Comparison of ENCODE assay signal across 9 cellular contexts in the genomic region with DNA sequence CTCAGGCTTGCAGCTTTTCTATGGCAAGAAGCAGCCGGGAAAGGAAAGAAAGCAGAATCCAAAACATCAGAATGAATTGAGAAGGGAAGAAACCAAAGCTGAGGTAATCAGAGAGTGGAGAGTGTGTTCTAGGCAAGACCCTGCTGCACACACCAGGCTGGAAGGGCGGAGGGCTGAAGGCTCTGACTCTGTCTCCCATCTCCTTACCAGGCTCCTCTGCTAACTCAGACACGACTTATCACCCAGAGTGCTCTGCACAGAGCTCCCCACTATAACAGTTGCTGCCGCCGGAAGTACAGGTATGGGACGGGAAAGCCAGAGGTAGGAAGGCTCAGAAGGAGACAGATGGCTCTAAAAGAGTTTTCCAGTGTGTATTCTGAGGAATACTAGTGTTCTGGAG. TPM values are rescaled to one million over a fixed set of nuclear protein-coding genes. Genes with fewer than 3 reads are reported as not detected.
DNase-seq lines count a peak whose midpoint lies in the region; ATAC-seq and TF ChIP-seq lines count a peak whose summit lies in the region.
"Had no signal": no experiment of that assay in that cellular context is flagged by ENCODE, and none has a peak within 500 bp of the region (broad histone marks: within the 10 kb centered on the region; RNA-seq: fewer than 3 reads in every experiment).

No MANE protein-coding gene starts in this region.

- peak overlapping the region; percentile 92 for H3K4me3 Mint-ChIP-seq in activated CD4-positive, alpha-beta T cell treated with anti-CD3 and anti-CD28 coated beads for 36 hours

- CTCF ChIA-PET in activated CD4-positive, alpha-beta T cell treated with anti-CD3 and anti-CD28 coated beads for 36 hours (lab: Charles Lee): interaction anchor here (1.0 to 4.4 kb wide), 4 partner anchors 9 to 116 kb away, joined by 3 to 25 read pairs (median 8); a partner anchor contains a TSS

- peak overlapping the region; percentile 63 for H3K9ac ChIP-seq in smooth muscle cell (ENCODE audit: low read depth)

- H3F3A ChIP-seq in smooth muscle cell (ENCODE audit: low read depth): peaks cover 10% of the 10 kb centered on the region

- POLR2A ChIA-PET in activated CD4-positive, alpha-beta T cell treated with anti-CD3 and anti-CD28 coated beads for 36 hours (lab: Charles Lee): interaction anchor here (0.6 to 2.8 kb wide), 5 partner anchors 10 to 232 kb away, joined by 3 to 14 read pairs (median 9); a partner anchor contains a TSS

- H2AFZ ChIP-seq in smooth muscle cell (ENCODE audit: low read depth): no peak overlapping the region

- ATAC-seq in activated CD4-positive, alpha-beta T cell treated with anti-CD3 and anti-CD28 coated beads for 36 hours: no peak
- ATAC-seq in HG02571 (IDR thresholded peaks at IDR 0.05; ENCODE audit: unreplicated experiment): no peak

- peaks cover 40% of the 10 kb centered on the region for H3K36me3 ChIP-seq in WERI-Rb-1
- H3K36me3 ChIP-seq in smooth muscle cell (ENCODE audit: low read depth): no peaks in the 10 kb centered on the region
- H3K36me3 ChIP-seq in ovary: no peaks in the 10 kb centered on the region

- H3K9me3 ChIP-seq in WERI-Rb-1 (ENCODE audit: severe bottlenecking) (no peaks in the 10 kb centered on the region), smooth muscle cell (replicated peaks; ENCODE audit: low read depth) (no peaks in the 10 kb centered on the region), ovary (no peaks in the 10 kb centered on the region)
- H3K9me3 ChIP-seq: tibial nerve had no signal

- WGBS in smooth muscle cell (ENCODE audit: low lambda C conversion rate): 94% methylated on average over 6 of the region's 6 CpGs
- WGBS in ovary, 3 donors: 84 to 86% (median 85%) methylated on average over 6 of the region's 6 CpGs

- H3K27ac ChIP-seq in WERI-Rb-1: no peak overlapping the region
- peak overlapping the region; percentile 73 for H3K27ac ChIP-seq in smooth muscle cell (ENCODE audit: low read depth)
- H3K27ac ChIP-seq in ovary: no peak overlapping the region

- TF ChIP-seq CTCF in WERI-Rb-1 (IDR thresholded peaks at IDR 0.05; ENCODE audit: low read depth, low read length) (no peak), fibroblast of pulmonary artery (IDR thresholded peaks at IDR 0.05; ENCODE audit: low read length, missing control alignments) (no peak), smooth muscle cell (IDR thresholded peaks at IDR 0.05; ENCODE audit: borderline replicate concordance, insufficient read depth, poor library complexity, severe bottlenecking) (no peak), ovary (IDR thresholded peaks at IDR 0.05) (no peak)

- H3K27me3 ChIP-seq in WERI-Rb-1 (ENCODE audit: insufficient read depth, low read depth, severe bottlenecking) (no peaks in the 10 kb centered on the region), smooth muscle cell (ENCODE audit: low read depth) (no peaks in the 10 kb centered on the region), ovary (no peaks in the 10 kb centered on the region)
- H3K27me3 ChIP-seq: tibial nerve had no signal

- DNase-seq in activated CD4-positive, alpha-beta T cell treated with anti-CD3 and anti-CD28 coated beads for 36 hours: no peak
- DNase-seq in activated CD4-positive, alpha-beta T cell treated with anti-CD3 and anti-CD28 coated beads, Interleukin-2, amount 50 U/mL, for 1 hour: no peak
- DNase-seq in WERI-Rb-1 (no peak), fibroblast of pulmonary artery (ENCODE audit: low read depth) (no peak), smooth muscle cell (lab: John Stamatoyannopoulos, UW; ENCODE audit: unreplicated experiment) (no peak), ovary (no peak), NCI-H128 (lab: John Stamatoyannopoulos, UW; ENCODE audit: unreplicated experiment) (no peak)

- peak overlapping the region; percentile 96 for H3K4me2 ChIP-seq in smooth muscle cell

- intact Hi-C loops in activated CD4-positive, alpha-beta T cell treated with anti-CD3 and anti-CD28 coated beads for 36 hours (cut with DNase I, micrococcal nuclease): loop anchor here in 1 of 2 experiments (2.0 to 10.0 kb wide), 2 partner anchors 30 to 602 kb away; no protein-coding TSS in a partner anchor
- intact Hi-C loops in ovary (cut with DNase I): no loop called here

- TF ChIP-seq POLR2A in ovary (IDR thresholded peaks at IDR 0.05): no peak

- TF ChIP-seq EP300 in ovary (IDR thresholded peaks at IDR 0.05): no peak

- H3K27ac Mint-ChIP-seq in activated CD4-positive, alpha-beta T cell treated with anti-CD3 and anti-CD28 coated beads for 36 hours: peak overlapping the region; percentile 98

- H3K4me1 Mint-ChIP-seq in activated CD4-positive, alpha-beta T cell treated with anti-CD3 and anti-CD28 coated beads for 36 hours: peaks cover 38% of the 10 kb centered on the region

- H3K9me3 Mint-ChIP-seq in activated CD4-positive, alpha-beta T cell treated with anti-CD3 and anti-CD28 coated beads for 36 hours (ENCODE audit: low read depth): no peaks in the 10 kb centered on the region

- H3K4me1 ChIP-seq in smooth muscle cell (ENCODE audit: low read depth): peaks cover 12% of the 10 kb centered on the region
- H3K4me1 ChIP-seq in ovary (ENCODE audit: insufficient read depth): peaks cover 7% of the 10 kb centered on the region

- H4K20me1 ChIP-seq in smooth muscle cell (ENCODE audit: low read depth): no peaks in the 10 kb centered on the region

- H3K27me3 Mint-ChIP-seq in activated CD4-positive, alpha-beta T cell treated with anti-CD3 and anti-CD28 coated beads for 36 hours: no peaks in the 10 kb centered on the region

- H3K36me3 Mint-ChIP-seq in activated CD4-positive, alpha-beta T cell treated with anti-CD3 and anti-CD28 coated beads for 36 hours (ENCODE audit: low read depth): peaks cover 51% of the 10 kb centered on the region

- H3K79me2 ChIP-seq in smooth muscle cell (ENCODE audit: low read depth): peaks cover 6% of the 10 kb centered on the region

- H3K4me3 ChIP-seq in WERI-Rb-1 (ENCODE audit: low read depth, low read length): peak overlapping the region; percentile 84
- peak overlapping the region; percentile 85 for H3K4me3 ChIP-seq in fibroblast of pulmonary artery (replicated peaks; ENCODE audit: low read depth, low read length)
- H3K4me3 ChIP-seq in smooth muscle cell: peak overlapping the region; percentile 60
- no peak overlapping the region for H3K4me3 ChIP-seq in ovary

RNA-seq across cellular contexts. Expression of a gene that starts 1.2 kb away (rescaled TPM):
- 10 to 100 TPM; 64.3 to 90.8 TPM for total RNA-seq in activated CD4-positive, alpha-beta T cell treated with anti-CD3 and anti-CD28 coated beads for 36 hours
- 49.7 and 58.6 TPM in 2 replicates for total RNA-seq in smooth muscle cell
- 94.8 and 105 TPM in 2 replicates for polyA plus RNA-seq in smooth muscle cell
- 10 to 100 TPM; 18.6 to 32.7 (median 22.7) TPM for total RNA-seq in ovary
- polyA plus RNA-seq in ovary: 10 to 100 TPM; 33.0 to 38.9 TPM

RNA-seq across cellular contexts. Expression of a gene that starts 1.4 kb away (rescaled TPM):
- total RNA-seq in activated CD4-positive, alpha-beta T cell treated with anti-CD3 and anti-CD28 coated beads for 36 hours: 1 to 10 TPM; 4.3 to 5.1 TPM
- 9.7 and 17.8 TPM in 2 replicates for total RNA-seq in smooth muscle cell
- 1.9 and 2.5 TPM in 2 replicates for polyA plus RNA-seq in smooth muscle cell
- 10 to 100 TPM; 12.6 to 20.3 (median 14.3) TPM for total RNA-seq in ovary
- 10 to 100 TPM; 14.3 to 15.5 TPM for polyA plus RNA-seq in ovary

RNA-seq across cellular contexts. Expression of a gene that starts 8.7 kb away (rescaled TPM):
- 1 to 10 TPM in 1 of 2 experiments, under 1 TPM in 1; 0.69 to 2.3 TPM for total RNA-seq in activated CD4-positive, alpha-beta T cell treated with anti-CD3 and anti-CD28 coated beads for 36 hours
- total RNA-seq in smooth muscle cell: not detected in 2 replicates
- 0.37 TPM in 1 of 2 replicates, not detected in the other for polyA plus RNA-seq in smooth muscle cell
- total RNA-seq in ovary: 1 to 10 TPM in 2 of 7 donors, under 1 TPM in 3, not detected in 2; 0.42 to 1.4 (median 0.88) TPM
- polyA plus RNA-seq in ovary: under 1 TPM in 1 of 2 donors, not detected in 1; 0.15 TPM

RNA-seq across cellular contexts. Expression of a gene that starts 10.7 kb away (rescaled TPM):
- total RNA-seq in activated CD4-positive, alpha-beta T cell treated with anti-CD3 and anti-CD28 coated beads for 36 hours: 10 to 100 TPM; 18.4 to 19.2 TPM
- total RNA-seq in smooth muscle cell (not detected in 2 replicates), ovary (1 to 10 TPM in 5 of 7 donors, under 1 TPM in 2; 0.48 to 3.8 (median 1.2) TPM)
- polyA plus RNA-seq in smooth muscle cell (0.14 TPM in 1 of 2 replicates, not detected in the other), ovary (1 to 10 TPM; 2.1 to 4.6 TPM)

RNA-seq across cellular contexts. Expression of a gene that starts 20.7 kb away (rescaled TPM):
- 1 to 10 TPM; 3.2 to 3.5 TPM for total RNA-seq in activated CD4-positive, alpha-beta T cell treated with anti-CD3 and anti-CD28 coated beads for 36 hours
- total RNA-seq in smooth muscle cell (9.3 and 9.5 TPM in 2 replicates), ovary (10 to 100 TPM in 5 of 7 donors, 1 to 10 TPM in 2; 8.0 to 18.0 (median 14.7) TPM)
- polyA plus RNA-seq in smooth muscle cell (8.1 and 10.4 TPM in 2 replicates), ovary (10 to 100 TPM in 1 of 2 donors, 1 to 10 TPM in 1; 5.0 to 13.4 TPM)
